3 cellular contexts compared by ENCODE assay signal in genomic region chr1:34653110-34653509, GRCh38.
"Had no signal": no experiment of that assay in that cellular context is flagged by ENCODE, and none has a peak within 500 bp of the region (broad histone marks: within the 10 kb centered on the region; RNA-seq: fewer than 3 reads in every experiment).

No MANE protein-coding gene starts in this region.

- H3K4me3 ChIP-seq: GM12878 had no signal

- DNase-seq: GDM1, GF-D8 had no signal

- ATAC-seq: GM12878 had no signal
